In the genomic region with DNA sequence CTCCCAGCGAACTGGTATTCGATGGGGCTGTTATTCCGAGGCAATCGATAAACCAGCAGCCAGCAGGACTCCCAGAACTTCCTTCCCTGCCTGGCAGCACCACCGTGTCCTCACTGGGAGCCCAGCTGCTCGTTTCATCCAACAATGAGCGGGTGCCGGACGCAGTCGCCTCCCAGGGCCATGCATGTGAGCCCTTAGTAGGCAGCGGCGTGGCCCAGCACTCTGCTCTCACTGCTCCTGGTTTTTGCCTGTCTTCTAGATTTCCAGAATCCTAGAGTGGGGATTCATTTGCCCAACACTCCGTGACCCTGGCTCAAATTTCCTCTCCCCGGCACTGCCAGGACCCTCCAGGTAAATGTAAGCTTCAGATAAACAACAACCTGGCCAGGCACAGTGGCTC, we compare ENCODE assay signal across 19 cellular contexts.
"Had no signal": no experiment of that assay in that cellular context is flagged by ENCODE, and none has a peak within 500 bp of the region (broad histone marks: within the 10 kb centered on the region; RNA-seq: fewer than 3 reads in every experiment).

No MANE protein-coding gene starts in this region.

- H3K27me3 ChIP-seq: cardiac muscle cell, neutrophil, sigmoid colon had no signal

- ATAC-seq: activated CD8-positive, alpha-beta T cell treated with anti-CD3 and anti-CD28 coated beads for 36 hours; activated naive CD8-positive, alpha-beta T cell treated with anti-CD3 and anti-CD28 coated beads, Interleukin-2, amount 50 U/mL, for 24 hours; activated T-cell treated with anti-CD3 and anti-CD28 coated beads, Interleukin-2, amount 50 U/mL, for 72 hours had no signal

- H3K4me3 ChIP-seq: cardiac muscle cell, lower lobe of right lung, sigmoid colon, thoracic aorta had no signal

- H3K27ac Mint-ChIP-seq: activated CD8-positive, alpha-beta T cell treated with anti-CD3 and anti-CD28 coated beads for 36 hours; activated naive CD8-positive, alpha-beta T cell treated with anti-CD3 and anti-CD28 coated beads, Interleukin-2, amount 50 U/mL, for 24 hours; activated T-cell treated with anti-CD3 and anti-CD28 coated beads, Interleukin-2, amount 50 U/mL, for 72 hours; mesothelial cell of epicardium; progenitor cell of endocrine pancreas; stimulated activated naive CD8-positive, alpha-beta T cell treated with anti-CD3 and anti-CD28 coated beads, Interleukin-15, Interleukin-2, amounts not matched to agents 100 ng/mL and 50 ng/mL, for 24 hours had no signal

- H3K36me3 Mint-ChIP-seq: mesothelial cell of epicardium, naive B cell had no signal

- H3K4me3 Mint-ChIP-seq: activated CD8-positive, alpha-beta T cell treated with anti-CD3 and anti-CD28 coated beads for 36 hours; activated naive CD8-positive, alpha-beta T cell treated with anti-CD3 and anti-CD28 coated beads, Interleukin-2, amount 50 U/mL, for 24 hours; activated T-cell treated with anti-CD3 and anti-CD28 coated beads, Interleukin-2, amount 50 U/mL, for 72 hours; mesothelial cell of epicardium; naive B cell; stimulated activated naive CD8-positive, alpha-beta T cell treated with anti-CD3 and anti-CD28 coated beads, Interleukin-15, Interleukin-2, amounts not matched to agents 100 ng/mL and 50 ng/mL, for 24 hours had no signal

- H3K9me3 Mint-ChIP-seq: activated CD8-positive, alpha-beta T cell treated with anti-CD3 and anti-CD28 coated beads for 36 hours; activated naive CD8-positive, alpha-beta T cell treated with anti-CD3 and anti-CD28 coated beads, Interleukin-2, amount 50 U/mL, for 24 hours; activated T-cell treated with anti-CD3 and anti-CD28 coated beads, Interleukin-2, amount 50 U/mL, for 72 hours; mesothelial cell of epicardium; naive B cell; stimulated activated naive CD8-positive, alpha-beta T cell treated with anti-CD3 and anti-CD28 coated beads, Interleukin-15, Interleukin-2, amounts not matched to agents 100 ng/mL and 50 ng/mL, for 24 hours had no signal

- H3K27ac ChIP-seq: cardiac muscle cell, lower lobe of right lung, neutrophil, thoracic aorta, WERI-Rb-1 had no signal

- H3K9me3 ChIP-seq: lower lobe of right lung, neutrophil, sigmoid colon, thoracic aorta had no signal

- DNase-seq: activated CD4-positive, alpha-beta T cell treated with anti-CD3 and anti-CD28 coated beads for 4 hours; activated CD8-positive, alpha-beta memory T cell treated with anti-CD3 and anti-CD28 coated beads, Interleukin-2, amount 50 U/mL, for 4 hours; activated CD8-positive, alpha-beta T cell treated with anti-CD3 and anti-CD28 coated beads for 36 hours; activated naive CD8-positive, alpha-beta T cell treated with anti-CD3 and anti-CD28 coated beads, Interleukin-2, amount 50 U/mL, for 24 hours; activated T-cell treated with anti-CD3 and anti-CD28 coated beads, Interleukin-2, amount 50 U/mL, for 72 hours; foreskin melanocyte; kidney; lower lobe of right lung; naive B cell; sigmoid colon; stimulated activated CD4-positive, alpha-beta T cell treated with anti-CD3 and anti-CD28 coated beads, Interleukin-12 subunit alpha, Interleukin-12 subunit beta, amount 100 ng/mL, for 4 hours; T-helper 1 cell; WERI-Rb-1 had no signal

- H3K27me3 Mint-ChIP-seq: activated CD8-positive, alpha-beta T cell treated with anti-CD3 and anti-CD28 coated beads for 36 hours; activated naive CD8-positive, alpha-beta T cell treated with anti-CD3 and anti-CD28 coated beads, Interleukin-2, amount 50 U/mL, for 24 hours; naive B cell; progenitor cell of endocrine pancreas; stimulated activated naive CD8-positive, alpha-beta T cell treated with anti-CD3 and anti-CD28 coated beads, Interleukin-15, Interleukin-2, amounts not matched to agents 100 ng/mL and 50 ng/mL, for 24 hours had no signal

- H3K4me1 Mint-ChIP-seq: activated naive CD8-positive, alpha-beta T cell treated with anti-CD3 and anti-CD28 coated beads, Interleukin-2, amount 50 U/mL, for 24 hours had no signal
